Comparison of ENCODE assay signal across 14 cellular contexts in the genomic region with DNA sequence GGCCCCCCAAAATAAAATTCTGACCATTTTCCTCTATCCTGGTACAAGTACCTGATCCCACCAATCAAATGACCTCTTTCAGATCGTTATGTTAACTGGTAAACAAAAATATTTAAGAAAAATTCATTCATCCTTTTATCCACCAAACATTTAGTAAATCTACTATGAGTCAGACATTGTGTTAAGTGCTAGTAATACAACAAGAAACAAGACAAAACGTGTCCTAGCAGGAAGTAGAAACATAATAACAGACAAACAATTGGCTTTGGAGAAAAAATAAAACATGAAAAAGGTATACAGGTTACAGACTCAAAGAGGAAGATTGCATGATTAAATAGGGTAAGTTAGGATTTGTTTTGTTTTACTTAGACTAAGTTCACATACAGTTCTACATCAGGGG. TPM values are rescaled to one million over a fixed set of nuclear protein-coding genes. Genes with fewer than 3 reads are reported as not detected.
DNase-seq lines count a peak whose midpoint lies in the region; ATAC-seq and TF ChIP-seq lines count a peak whose summit lies in the region.
"Had no signal": no experiment of that assay in that cellular context is flagged by ENCODE, and none has a peak within 500 bp of the region (broad histone marks: within the 10 kb centered on the region; RNA-seq: fewer than 3 reads in every experiment).

No MANE protein-coding gene starts in this region.

- no peak overlapping the region for H3K56ac ChIP-seq in IMR-90 (ENCODE audit: extremely low read depth, insufficient read depth, low read length)

- POLR2A ChIA-PET in IMR-90 (lab: Charles Lee; ENCODE audit: unreplicated experiment), result no interaction called here

- H3K9ac ChIP-seq in IMR-90 (ENCODE audit: low read depth, low read length) (no peak overlapping the region), mammary epithelial cell (ENCODE audit: insufficient read depth, low read length) (no peak overlapping the region)
- H3K9ac ChIP-seq: GM23248 had no signal

- CTCF ChIA-PET in IMR-90 (lab: Yijun Ruan, JAX), result no interaction called here
- CTCF ChIA-PET in mammary epithelial cell (lab: Charles Lee; ENCODE audit: low non-redundant PET), result no interaction called here

- no peak overlapping the region for H2BK120ac ChIP-seq in IMR-90 (ENCODE audit: low read depth, low read length)

- no peak overlapping the region; the same call in 1 of the 2 replicates for H2BK20ac ChIP-seq in IMR-90 (ENCODE audit: low read depth, low read length)

- H4K8ac ChIP-seq in IMR-90 (ENCODE audit: low read depth in 2 of 2, low read length in 2 of 2), result no peak overlapping the region

- H3K4ac ChIP-seq in IMR-90 (ENCODE audit: low read depth, low read length), result no peak overlapping the region

- no peaks in the 10 kb centered on the region for H3K27me3 ChIP-seq in IMR-90 (ENCODE audit: control insufficient read depth, insufficient read depth, low read length)
- H3K27me3 ChIP-seq in mammary epithelial cell (ENCODE audit: insufficient read depth, low read length), result no peaks in the 10 kb centered on the region
- no peaks in the 10 kb centered on the region for H3K27me3 ChIP-seq in foreskin keratinocyte
- H3K27me3 ChIP-seq: BE2C had no signal

- H2AK5ac ChIP-seq in IMR-90 (ENCODE audit: low read depth, low read length), result no peak overlapping the region

- TF ChIP-seq CTCF in IMR-90 (conservative IDR thresholded peaks at IDR 0.05; ENCODE audit: low read depth, low read length), result no peak
- no peak for TF ChIP-seq CTCF in mammary epithelial cell (conservative IDR thresholded peaks at IDR 0.05 in 1 of 2, IDR thresholded peaks at IDR 0.05 in 1 of 2; ENCODE audit: extremely low read depth in 1 of 2, insufficient read depth in 1 of 2, low read depth in 1 of 2, low read length in 2 of 2)
- TF ChIP-seq CTCF in foreskin keratinocyte (conservative IDR thresholded peaks at IDR 0.05), result no peak

- H3K79me2 ChIP-seq in mammary epithelial cell (ENCODE audit: insufficient read depth, low read length), result peaks cover 10% of the 10 kb centered on the region

- no peak for TF ChIP-seq RAD21 in IMR-90 (IDR thresholded peaks at IDR 0.05; ENCODE audit: low read length)

- intact Hi-C loops in IMR-90 (cut with micrococcal nuclease), result no loop called here
- intact Hi-C loops in mammary epithelial cell (cut with micrococcal nuclease), result loop anchor here (5.0 kb wide), 1 partner anchor 43 kb away; a partner anchor contains a TSS

- BruUV-seq in IMR-90 (replicated peaks; lab: Mats Ljungman, UMichigan) (no TSS peak), mammary epithelial cell (replicated peaks; lab: Mats Ljungman, UMichigan) (no TSS peak)

- no peaks in the 10 kb centered on the region for H3K9me3 ChIP-seq in IMR-90 (ENCODE audit: control insufficient read depth, insufficient read depth, low read length)
- no peaks in the 10 kb centered on the region for H3K9me3 ChIP-seq in mammary epithelial cell (replicated peaks; ENCODE audit: insufficient read depth, low read length)
- H3K9me3 ChIP-seq: A549, BE2C had no signal

- H3K27ac ChIP-seq in IMR-90 (ENCODE audit: insufficient read depth, low read length), result no peak overlapping the region
- H3K27ac ChIP-seq in mammary epithelial cell (ENCODE audit: insufficient read depth, low read depth, low read length), result no peak overlapping the region
- H3K27ac ChIP-seq in foreskin keratinocyte, result no peak overlapping the region
- H3K27ac ChIP-seq: A549, C4-2B, GM23248 had no signal

- H3K4me3 ChIP-seq in IMR-90 (ENCODE audit: insufficient read depth, low read depth, low read length) (no peak overlapping the region), mammary epithelial cell (replicated peaks in 1 of 3; ENCODE audit: insufficient read depth in 1 of 3, low read depth in 2 of 3, low read length in 3 of 3) (no peak overlapping the region)
- H3K4me3 ChIP-seq: A549, GM23248 had no signal

- H3K4me2 ChIP-seq in IMR-90 (ENCODE audit: low read depth, low read length) (no peak overlapping the region), mammary epithelial cell (ENCODE audit: insufficient read depth, low read depth, low read length) (peak overlapping the region; percentile 15)
- H3K4me2 ChIP-seq: A549 had no signal

- no peak overlapping the region for H3K23ac ChIP-seq in IMR-90 (ENCODE audit: low read depth, low read length)

- ATAC-seq in IMR-90 (ENCODE audit: low read depth), result no peak
- ATAC-seq in foreskin keratinocyte, result peak; percentile 84
- no peak for ATAC-seq in HG02759 (IDR thresholded peaks at IDR 0.05; ENCODE audit: unreplicated experiment)
- ATAC-seq: A549, HCT116 had no signal

- no peak overlapping the region for H3K14ac ChIP-seq in IMR-90 (replicated peaks; ENCODE audit: low read depth, low read length)

- H3K18ac ChIP-seq in IMR-90 (ENCODE audit: low read depth, low read length), result peak overlapping the region; percentile 57; the same call in 1 of the 2 replicates

- H2AK9ac ChIP-seq in IMR-90 (replicated peaks; ENCODE audit: low read depth, low read length, poor library complexity), result no peak overlapping the region

- dilution Hi-C loops in IMR-90 (cut with HindIII; ENCODE audit: low sequenced_read_pairs, unreplicated experiment), result no loop called here
- dilution Hi-C loops in mammary epithelial cell (cut with HindIII; ENCODE audit: low sequenced_read_pairs), result no loop called here

- H3K4me1 ChIP-seq in IMR-90 (ENCODE audit: control insufficient read depth, insufficient read depth, low read length) (no peaks in the 10 kb centered on the region), mammary epithelial cell (ENCODE audit: insufficient read depth, low read length) (peaks cover 7% of the 10 kb centered on the region), foreskin keratinocyte (peaks cover 27% of the 10 kb centered on the region)
- H3K4me1 ChIP-seq: A549, BE2C had no signal

- peaks cover 3% of the 10 kb centered on the region; the same call in 1 of the 2 replicates for H3K9me1 ChIP-seq in IMR-90 (ENCODE audit: insufficient read depth, low read length)

- H3K36me3 ChIP-seq in IMR-90 (ENCODE audit: control insufficient read depth, insufficient read depth, low read length), result peaks cover 18% of the 10 kb centered on the region
- peaks cover 34% of the 10 kb centered on the region for H3K36me3 ChIP-seq in mammary epithelial cell (ENCODE audit: insufficient read depth, low read length)

- H3K79me1 ChIP-seq in IMR-90 (ENCODE audit: low read depth in 1 of 2, low read length in 2 of 2), result peaks cover 19 to 28% of the 10 kb centered on the region in 2 experiments

- peak overlapping the region; percentile 3 for H2BK5ac ChIP-seq in IMR-90 (ENCODE audit: low read depth, low read length, poor library complexity, severe bottlenecking)

- in situ Hi-C loops in IMR-90 (cut with MboI; ENCODE audit: low sequenced_read_pairs), result no loop called here
- in situ Hi-C loops in mammary epithelial cell (cut with MboI; ENCODE audit: low sequenced_read_pairs in 2 of 2), result no loop called here

- no peak overlapping the region for H4K5ac ChIP-seq in IMR-90 (ENCODE audit: low read depth, low read length)

- H2AFZ ChIP-seq in IMR-90 (replicated peaks; ENCODE audit: low read length, poor library complexity) (no peak overlapping the region), mammary epithelial cell (ENCODE audit: low read depth, low read length) (no peak overlapping the region)
- H2AFZ ChIP-seq: GM23248 had no signal

- DNase-seq in DMS53 treated with DMSO at 0.1 percent for 48 hours (lab: John Stamatoyannopoulos, UW; ENCODE audit: unreplicated experiment) (peak; percentile 55), IMR-90 (no peak), mammary epithelial cell (peak; percentile 41), foreskin keratinocyte (peak; percentile 42 to 69), OCI-M2 (lab: John Stamatoyannopoulos, UW; ENCODE audit: unreplicated experiment) (no peak)
- no peak for DNase-seq in stimulated activated CD4-positive, alpha-beta T cell treated with anti-CD3 and anti-CD28 coated beads, Interleukin-15, amount 100 ng/mL, for 24 hours
- DNase-seq in central memory CD4-positive, alpha-beta T cell, result no peak
- DNase-seq: BE2C; CD4-positive, alpha-beta memory T cell; GM23248 had no signal

- WGBS in IMR-90 (ENCODE audit: extremely low coverage in 2 of 2, insufficient read length in 1 of 2), 2 experiments, result no CpG with 5 or more reads among the region's 2 CpGs
- WGBS in mammary epithelial cell (ENCODE audit: low coverage, missing lambda C conversion rate), result 23% methylated on average over 2 of the region's 2 CpGs

- H4K91ac ChIP-seq in IMR-90 (ENCODE audit: insufficient read depth, low read depth, low read length), result no peak overlapping the region

- no peaks in the 10 kb centered on the region for H4K20me1 ChIP-seq in IMR-90 (ENCODE audit: insufficient read depth, low read length)
- no peaks in the 10 kb centered on the region for H4K20me1 ChIP-seq in mammary epithelial cell (ENCODE audit: insufficient read depth, low read length)

- TF ChIP-seq POLR2A in IMR-90 (IDR thresholded peaks at IDR 0.05; ENCODE audit: low read depth, low read length), result no peak

- no peak overlapping the region for H2BK15ac ChIP-seq in IMR-90 (ENCODE audit: low read depth, low read length)

TF ChIP-seq in IMR-90, 13 proteins besides CTCF, POLR2A, EP300 and RAD21 (continues in another document):
- TF ChIP-seq SMC3 (IDR thresholded peaks at IDR 0.05; ENCODE audit: low read depth, low read length) (no peak), CEBPB (IDR thresholded peaks at IDR 0.05; ENCODE audit: low read depth, low read length) (no peak), RCOR1 (IDR thresholded peaks at IDR 0.05; ENCODE audit: insufficient replicate concordance, low read length) (no peak), FOS (IDR thresholded peaks at IDR 0.05; ENCODE audit: low read depth, low read length) (no peak), MAZ (IDR thresholded peaks at IDR 0.05; ENCODE audit: borderline replicate concordance, low read depth, low read length) (no peak), BHLHE40 (IDR thresholded peaks at IDR 0.05; ENCODE audit: low read depth, low read length) (no peak), RFX5 (IDR thresholded peaks at IDR 0.05; ENCODE audit: low read depth, low read length) (no peak), MXI1 (IDR thresholded peaks at IDR 0.05; ENCODE audit: borderline replicate concordance, low read depth, low read length) (no peak)

RNA-seq across cellular contexts. Expression of a gene that starts 43.7 kb away (rescaled TPM):
- total RNA-seq in IMR-90 (2012; rRNA removed) (88.5 and 115 TPM in 2 replicates), mammary epithelial cell (100 to 1,000 TPM in 1 of 2 donors, 10 to 100 TPM in 1; 28.3 to 116 TPM), foreskin keratinocyte (161 and 169 TPM in 2 replicates)
- polyA plus RNA-seq in IMR-90 (2012; rRNA removed) (36.5 and 46.8 TPM in 2 replicates), mammary epithelial cell (41.0 TPM), foreskin keratinocyte (60.6 and 70.3 TPM in 2 replicates)
- polyA plus RNA-seq in IMR-90 (2012; cell fraction: cytosol; rRNA removed), result 7.4 and 14.9 TPM in 2 replicates
- polyA plus RNA-seq in IMR-90 (2012; cell fraction: nucleus; rRNA removed; ENCODE audit: low replicate concordance), result 3.8 and 22.8 TPM in 2 replicates
- 88.8 TPM for polyA minus RNA-seq in mammary epithelial cell

Comparison
In these comparisons a context has a peak if more than half of its experiments do, and no peak if none do; other contexts are left out.
1. DNase-seq: peak in DMS53 treated with DMSO at 0.1 percent for 48 hours (single experiment), mammary epithelial cell (single experiment) and foreskin keratinocyte (2 of 2); none in IMR-90 (single experiment), OCI-M2 (single experiment), stimulated activated CD4-positive, alpha-beta T cell treated with anti-CD3 and anti-CD28 coated beads, Interleukin-15, amount 100 ng/mL, for 24 hours (single experiment) and central memory CD4-positive, alpha-beta T cell (single experiment).